ENCODE assay signal across 25 cellular contexts in genomic region chr3:15454965-15455364, GRCh38. TPM values are rescaled to one million over a fixed set of nuclear protein-coding genes. Genes with fewer than 3 reads are reported as not detected.
A peak's percentile ranks its signal among the peaks of the same experiment; 100 is the strongest.
DNase-seq lines count a peak whose midpoint lies in the region; ATAC-seq, FAIRE-seq and TF ChIP-seq lines count a peak whose summit lies in the region.
"Had no signal": no experiment of that assay in that cellular context is flagged by ENCODE, and none has a peak within 500 bp of the region (broad histone marks: within the 10 kb centered on the region; RNA-seq: fewer than 3 reads in every experiment).

No MANE protein-coding gene starts in this region.

- POLR2A ChIA-PET in HepG2 (lab: Yijun Ruan, JAX), result no interaction called here

- H3K27ac ChIP-seq in HepG2 (ENCODE audit: extremely low read length, insufficient read depth, low read length) (no peak overlapping the region), right lobe of liver (no peak overlapping the region), VCaP (peak overlapping the region; percentile 89; the same call in 1 of the 2 replicates), endodermal cell (ENCODE audit: low read depth, low read length) (no peak overlapping the region)
- H3K27ac ChIP-seq: BLaER1 treated with 17β-estradiol and CSF1 and Interleukin-3, amounts not matched to agents 10 nM and 100 nM; C4-2B had no signal

- TF ChIP-seq POLR2A in HepG2 (IDR thresholded peaks at IDR 0.05; ENCODE audit: insufficient read depth in 1 of 2, low read depth in 2 of 2, low read length in 2 of 2) (no peak), right lobe of liver (IDR thresholded peaks at IDR 0.05) (no peak)

- H3K4me3 ChIP-seq in HepG2 (replicated peaks in 1 of 3; ENCODE audit: insufficient read depth in 1 of 3, low read depth in 2 of 3, low read length in 3 of 3), result no peak overlapping the region
- H3K4me3 ChIP-seq in right lobe of liver, result no peak overlapping the region
- no peak overlapping the region for H3K4me3 ChIP-seq in endodermal cell (ENCODE audit: low read length)
- H3K4me3 ChIP-seq: BLaER1 treated with 17β-estradiol and CSF1 and Interleukin-3, amounts not matched to agents 10 nM and 100 nM had no signal

- no peak for DNase-seq in HepG2 (ENCODE audit: low spot score)
- no peak for DNase-seq in right lobe of liver
- DNase-seq in endodermal cell, result peak; percentile 25
- no peak for DNase-seq in stimulated activated effector memory CD8-positive, alpha-beta T cell treated with anti-CD3 and anti-CD28 coated beads, Interleukin-12 subunit alpha, Interleukin-12 subunit beta, amount 100 ng/mL, for 72 hours (ENCODE audit: low spot score in 2 of 2)
- no peak for DNase-seq in AG20443 (ENCODE audit: low spot score)
- DNase-seq in NCI-H748 (lab: John Stamatoyannopoulos, UW; ENCODE audit: unreplicated experiment), result no peak
- DNase-seq in putamen (ENCODE audit: low spot score), result no peak
- DNase-seq: 8988T; ACHN; AML-193; Caco-2; Calu3; CD4-positive, alpha-beta T cell; CD8-positive, alpha-beta T cell; DMS79 treated with DMSO at 0.1 percent for 48 hours; GF-D8 had no signal

- H3K9me3 ChIP-seq in HepG2 (ENCODE audit: low read length), result no peaks in the 10 kb centered on the region
- no peaks in the 10 kb centered on the region for H3K9me3 ChIP-seq in right lobe of liver
- H3K9me3 ChIP-seq in endodermal cell (ENCODE audit: control insufficient read depth, low read length), result no peaks in the 10 kb centered on the region
- H3K9me3 ChIP-seq: Caco-2 had no signal

- no peaks in the 10 kb centered on the region for H3K36me3 ChIP-seq in HepG2 (replicated peaks in 1 of 2; ENCODE audit: control insufficient read depth in 1 of 2, insufficient read depth in 2 of 2, low read length in 2 of 2)
- H3K36me3 ChIP-seq in right lobe of liver, result no peaks in the 10 kb centered on the region
- H3K36me3 ChIP-seq in endodermal cell (ENCODE audit: control insufficient read depth, insufficient read depth, low read length), result no peaks in the 10 kb centered on the region

- ATAC-seq in HepG2 (no peak), right lobe of liver (no peak)
- ATAC-seq in stimulated activated effector memory CD8-positive, alpha-beta T cell treated with anti-CD3 and anti-CD28 coated beads, Interleukin-12 subunit alpha, Interleukin-12 subunit beta, amount 100 ng/mL, for 72 hours, result no peak
- ATAC-seq: CD8-positive, alpha-beta T cell had no signal

- TF ChIP-seq RAD21 in HepG2 (CRISPR knock-in tag; IDR thresholded peaks at IDR 0.05), result no peak

- TF ChIP-seq EP300 in HepG2 (IDR thresholded peaks at IDR 0.05; ENCODE audit: low read depth in 2 of 2, low read length in 2 of 2) (no peak), HepG2 (CRISPR knock-in tag; IDR thresholded peaks at IDR 0.05; ENCODE audit: borderline replicate concordance) (no peak)

- no TSS peak for BruUV-seq in HepG2 (replicated peaks; lab: Mats Ljungman, UMichigan)

- CTCF ChIA-PET in HepG2 (lab: Yijun Ruan, JAX; ENCODE audit: low intra/inter-chr PET ratio, low total read pairs), result no interaction called here

- no peaks in the 10 kb centered on the region for H3K27me3 ChIP-seq in HepG2 (ENCODE audit: control insufficient read depth in 1 of 2, insufficient read depth in 2 of 2, low read length in 2 of 2)
- H3K27me3 ChIP-seq in right lobe of liver, result no peaks in the 10 kb centered on the region
- H3K27me3 ChIP-seq in endodermal cell (ENCODE audit: control insufficient read depth, insufficient read depth, low read length, poor library complexity, severe bottlenecking), result no peaks in the 10 kb centered on the region
- H3K27me3 ChIP-seq: BLaER1 treated with 17β-estradiol and CSF1 and Interleukin-3, amounts not matched to agents 10 nM and 100 nM had no signal

- no peaks in the 10 kb centered on the region for H3K27me3 Mint-ChIP-seq in endodermal cell (ENCODE audit: insufficient read depth)
- H3K27me3 Mint-ChIP-seq: B cell; CD4-positive, alpha-beta T cell had no signal

- H3K27ac Mint-ChIP-seq in endodermal cell, result no peak overlapping the region
- H3K27ac Mint-ChIP-seq in stimulated activated effector memory CD8-positive, alpha-beta T cell treated with anti-CD3 and anti-CD28 coated beads, Interleukin-12 subunit alpha, Interleukin-12 subunit beta, amount 100 ng/mL, for 72 hours, result peak overlapping the region; percentile 50
- H3K27ac Mint-ChIP-seq: B cell; CD4-positive, alpha-beta T cell; CD8-positive, alpha-beta T cell had no signal

- no peaks in the 10 kb centered on the region for H4K20me1 ChIP-seq in HepG2 (ENCODE audit: insufficient read depth, low read length)
- H4K20me1 ChIP-seq: BLaER1 treated with 17β-estradiol and CSF1 and Interleukin-3, amounts not matched to agents 10 nM and 100 nM had no signal

- TF ChIP-seq CTCF in HepG2 (CRISPR knock-in tag; IDR thresholded peaks at IDR 0.05) (no peak), right lobe of liver (IDR thresholded peaks at IDR 0.05) (no peak), VCaP (conservative IDR thresholded peaks at IDR 0.05) (no peak), endodermal cell (conservative IDR thresholded peaks at IDR 0.05) (no peak)

- peaks cover 6% of the 10 kb centered on the region for H3K36me3 Mint-ChIP-seq in endodermal cell (ENCODE audit: low read depth)
- H3K36me3 Mint-ChIP-seq in stimulated activated effector memory CD8-positive, alpha-beta T cell treated with anti-CD3 and anti-CD28 coated beads, Interleukin-12 subunit alpha, Interleukin-12 subunit beta, amount 100 ng/mL, for 72 hours, result no peaks in the 10 kb centered on the region

- peaks cover 7% of the 10 kb centered on the region for H3K4me1 ChIP-seq in HepG2 (ENCODE audit: insufficient read depth, low read length)
- no peaks in the 10 kb centered on the region for H3K4me1 ChIP-seq in right lobe of liver
- H3K4me1 ChIP-seq in endodermal cell (ENCODE audit: control insufficient read depth, insufficient read depth, low read length), result no peaks in the 10 kb centered on the region

- intact Hi-C loops in HepG2 (cut with micrococcal nuclease; ENCODE audit: unreplicated experiment), result no loop called here
- intact Hi-C loops in right lobe of liver (cut with DNase I), result no loop called here

- no peaks in the 10 kb centered on the region for H3K79me2 ChIP-seq in HepG2 (ENCODE audit: insufficient read depth, low read length)

- in situ Hi-C loops in HepG2 (cut with HindIII; ENCODE audit: extremely low pct_ligation_motif_present, low pct_unique_long_range_greater_than_20kb), result no loop called here

- no peak for FAIRE-seq in HepG2 (lab: Jason Lieb, UNC)
- FAIRE-seq: A204.1, D721Med, G401.6, GM12891, GM19239 had no signal

- H3K4me2 ChIP-seq in HepG2 (ENCODE audit: low read depth, low read length), result no peak overlapping the region

- no peak overlapping the region for H3K4me3 Mint-ChIP-seq in endodermal cell
- no peak overlapping the region for H3K4me3 Mint-ChIP-seq in stimulated activated effector memory CD8-positive, alpha-beta T cell treated with anti-CD3 and anti-CD28 coated beads, Interleukin-12 subunit alpha, Interleukin-12 subunit beta, amount 100 ng/mL, for 72 hours
- H3K4me3 Mint-ChIP-seq: B cell; CD4-positive, alpha-beta T cell; CD8-positive, alpha-beta T cell had no signal

- no peaks in the 10 kb centered on the region for H3K9me3 Mint-ChIP-seq in endodermal cell
- H3K9me3 Mint-ChIP-seq in stimulated activated effector memory CD8-positive, alpha-beta T cell treated with anti-CD3 and anti-CD28 coated beads, Interleukin-12 subunit alpha, Interleukin-12 subunit beta, amount 100 ng/mL, for 72 hours, result no peaks in the 10 kb centered on the region
- H3K9me3 Mint-ChIP-seq: CD4-positive, alpha-beta T cell had no signal

- H3K4me1 Mint-ChIP-seq in endodermal cell, result no peaks in the 10 kb centered on the region
- H3K4me1 Mint-ChIP-seq in stimulated activated effector memory CD8-positive, alpha-beta T cell treated with anti-CD3 and anti-CD28 coated beads, Interleukin-12 subunit alpha, Interleukin-12 subunit beta, amount 100 ng/mL, for 72 hours, result peaks cover 8% of the 10 kb centered on the region
- H3K4me1 Mint-ChIP-seq: B cell had no signal

- no peak overlapping the region for H2AFZ ChIP-seq in HepG2 (ENCODE audit: low read length)

- no peak overlapping the region for H3K9ac ChIP-seq in HepG2 (ENCODE audit: insufficient read depth, low read depth, low read length)
- H3K9ac ChIP-seq in endodermal cell (ENCODE audit: extremely low read depth, low read length, poor library complexity, severe bottlenecking), result no peak overlapping the region
- H3K9ac ChIP-seq: BLaER1 treated with 17β-estradiol and CSF1 and Interleukin-3, amounts not matched to agents 10 nM and 100 nM had no signal

RNA-seq across cellular contexts. Expression of gene EAF1, which starts 27.6 kb away (rescaled TPM):
- 30.0 and 38.5 TPM in 2 replicates for total RNA-seq in HepG2 (2016; rRNA removed; fragmentation: Illumina TruSeq; extraction: Trizol)
- 2.7 and 2.8 TPM in 2 replicates for total RNA-seq in HepG2 (2016; cell fraction: cytosol; rRNA removed; fragmentation: Illumina TruSeq; extraction: Trizol; ENCODE audit: low read depth)
- 30.9 and 39.2 TPM in 2 replicates for total RNA-seq in HepG2 (2016; cell fraction: insoluble cytoplasmic fraction; rRNA removed; fragmentation: Illumina TruSeq; extraction: Trizol)
- total RNA-seq in HepG2 (2016; cell fraction: membrane; rRNA removed; fragmentation: Illumina TruSeq; extraction: Trizol), result 13.8 and 15.2 TPM in 2 replicates
- total RNA-seq in HepG2 (2016; cell fraction: nucleus; rRNA removed; fragmentation: Illumina TruSeq; extraction: Trizol), result 15.8 and 18.3 TPM in 2 replicates
- 8.1 and 8.4 TPM in 2 replicates for polyA plus RNA-seq in HepG2 (2011; rRNA removed)
- polyA plus RNA-seq in HepG2 (2011; cell fraction: cytosol; rRNA removed), result 7.9 and 8.6 TPM in 2 replicates
- 8.3 and 10.1 TPM in 2 replicates for polyA plus RNA-seq in HepG2 (2011; cell fraction: nucleus; rRNA removed)
- polyA plus RNA-seq in HepG2 (2012), result 13.2 and 13.9 TPM in 2 replicates
- polyA plus RNA-seq in HepG2 (2016; cell fraction: cytosol; fragmentation: Illumina TruSeq; extraction: Trizol; ENCODE audit: low read depth), result 0.75 and 0.85 TPM in 2 replicates
- 26.3 and 27.8 TPM in 2 replicates for polyA plus RNA-seq in HepG2 (2016; cell fraction: insoluble cytoplasmic fraction; fragmentation: Illumina TruSeq; extraction: Trizol; ENCODE audit: low read depth)
- 3.4 and 3.8 TPM in 2 replicates for polyA plus RNA-seq in HepG2 (2016; cell fraction: membrane; fragmentation: Illumina TruSeq; extraction: Trizol; ENCODE audit: low read depth)
- polyA plus RNA-seq in HepG2 (2016; cell fraction: nucleus; fragmentation: Illumina TruSeq; extraction: Trizol; ENCODE audit: insufficient read depth, low read depth), result 20.2 and 20.4 TPM in 2 replicates
- 14.7 and 20.2 TPM in 2 replicates for polyA minus RNA-seq in HepG2 (2011; rRNA and poly(A)+ RNA removed; ENCODE audit: low replicate concordance)
- polyA minus RNA-seq in HepG2 (2011; cell fraction: cytosol; rRNA and poly(A)+ RNA removed), result 14.6 and 16.9 TPM in 2 replicates
- 7.5 and 13.4 TPM in 2 replicates for polyA minus RNA-seq in HepG2 (2011; cell fraction: nucleus; rRNA and poly(A)+ RNA removed)
- 10 to 100 TPM; 11.6 to 27.7 (median 17.1) TPM for total RNA-seq in right lobe of liver
- 10 to 100 TPM; 29.1 to 33.1 TPM for total RNA-seq in endodermal cell
- 33.3 TPM for polyA plus RNA-seq in endodermal cell (2013, experiment 1 of 2)
- polyA plus RNA-seq in endodermal cell (2013, experiment 2 of 2), result 26.4 TPM

RNA-seq across cellular contexts. Expression of gene METTL6, which starts 27.6 kb away (rescaled TPM):
- 29.4 and 35.9 TPM in 2 replicates for total RNA-seq in HepG2 (2016; rRNA removed; fragmentation: Illumina TruSeq; extraction: Trizol)
- total RNA-seq in HepG2 (2016; cell fraction: cytosol; rRNA removed; fragmentation: Illumina TruSeq; extraction: Trizol; ENCODE audit: low read depth), result 22.7 and 26.8 TPM in 2 replicates
- 27.2 and 36.6 TPM in 2 replicates for total RNA-seq in HepG2 (2016; cell fraction: insoluble cytoplasmic fraction; rRNA removed; fragmentation: Illumina TruSeq; extraction: Trizol)
- total RNA-seq in HepG2 (2016; cell fraction: membrane; rRNA removed; fragmentation: Illumina TruSeq; extraction: Trizol), result 24.1 and 24.6 TPM in 2 replicates
- total RNA-seq in HepG2 (2016; cell fraction: nucleus; rRNA removed; fragmentation: Illumina TruSeq; extraction: Trizol), result 19.4 and 19.9 TPM in 2 replicates
- 17.2 and 17.3 TPM in 2 replicates for polyA plus RNA-seq in HepG2 (2011; rRNA removed)
- 14.0 and 16.7 TPM in 2 replicates for polyA plus RNA-seq in HepG2 (2011; cell fraction: cytosol; rRNA removed)
- 8.0 and 10.6 TPM in 2 replicates for polyA plus RNA-seq in HepG2 (2011; cell fraction: nucleus; rRNA removed)
- 14.2 and 16.9 TPM in 2 replicates for polyA plus RNA-seq in HepG2 (2012)
- 8.7 and 10.2 TPM in 2 replicates for polyA plus RNA-seq in HepG2 (2016; cell fraction: cytosol; fragmentation: Illumina TruSeq; extraction: Trizol; ENCODE audit: low read depth)
- polyA plus RNA-seq in HepG2 (2016; cell fraction: insoluble cytoplasmic fraction; fragmentation: Illumina TruSeq; extraction: Trizol; ENCODE audit: low read depth), result 27.6 and 30.8 TPM in 2 replicates
- 10.9 and 14.1 TPM in 2 replicates for polyA plus RNA-seq in HepG2 (2016; cell fraction: membrane; fragmentation: Illumina TruSeq; extraction: Trizol; ENCODE audit: low read depth)
- 18.8 and 19.1 TPM in 2 replicates for polyA plus RNA-seq in HepG2 (2016; cell fraction: nucleus; fragmentation: Illumina TruSeq; extraction: Trizol; ENCODE audit: insufficient read depth, low read depth)
- polyA minus RNA-seq in HepG2 (2011; rRNA and poly(A)+ RNA removed; ENCODE audit: low replicate concordance), result 17.3 and 21.1 TPM in 2 replicates
- 7.7 and 9.8 TPM in 2 replicates for polyA minus RNA-seq in HepG2 (2011; cell fraction: cytosol; rRNA and poly(A)+ RNA removed)
- 20.2 and 23.5 TPM in 2 replicates for polyA minus RNA-seq in HepG2 (2011; cell fraction: nucleus; rRNA and poly(A)+ RNA removed)
- 1 to 10 TPM; 5.3 to 7.5 (median 6.2) TPM for total RNA-seq in right lobe of liver
- 10 to 100 TPM; 22.3 to 24.8 TPM for total RNA-seq in endodermal cell
- 24.6 TPM for polyA plus RNA-seq in endodermal cell (2013, experiment 1 of 2)
- 20.7 TPM for polyA plus RNA-seq in endodermal cell (2013, experiment 2 of 2)
